ENCODE assay signal across 24 cellular contexts in genomic region chr18:70243545-70243944, GRCh38. TPM values are rescaled to one million over a fixed set of nuclear protein-coding genes. Genes with fewer than 3 reads are reported as not detected.
DNase-seq lines count a peak whose midpoint lies in the region; FAIRE-seq and TF ChIP-seq lines count a peak whose summit lies in the region.
"Had no signal": no experiment of that assay in that cellular context is flagged by ENCODE, and none has a peak within 500 bp of the region (broad histone marks: within the 10 kb centered on the region; RNA-seq: fewer than 3 reads in every experiment).

No MANE protein-coding gene starts in this region.

- H3K27me3 Mint-ChIP-seq in astrocyte (ENCODE audit: low read depth, unreplicated experiment): peaks cover 4% of the 10 kb centered on the region

- H3K79me2 ChIP-seq in astrocyte (ENCODE audit: insufficient read depth, low read length) (no peaks in the 10 kb centered on the region), hepatocyte (no peaks in the 10 kb centered on the region)
- H3K79me2 ChIP-seq: parathyroid adenoma had no signal

- H3K4me1 ChIP-seq in astrocyte (ENCODE audit: insufficient read depth, low read length) (peaks cover 8% of the 10 kb centered on the region), hepatocyte (ENCODE audit: insufficient read depth) (no peaks in the 10 kb centered on the region), skeletal muscle satellite cell (ENCODE audit: control insufficient read depth, insufficient read depth, low read length) (peaks cover 24% of the 10 kb centered on the region)
- H3K4me1 ChIP-seq: breast epithelium, parathyroid adenoma, right atrium auricular region had no signal

- H4K20me1 ChIP-seq in astrocyte (ENCODE audit: insufficient read depth, low read length) (no peaks in the 10 kb centered on the region), hepatocyte (ENCODE audit: insufficient read depth, poor library complexity, severe bottlenecking) (no peaks in the 10 kb centered on the region)

- H2AFZ ChIP-seq in astrocyte (ENCODE audit: low read depth, low read length): no peak overlapping the region
- H2AFZ ChIP-seq in hepatocyte: no peak overlapping the region
- H2AFZ ChIP-seq: parathyroid adenoma had no signal

- peaks cover 5% of the 10 kb centered on the region for H3K9me3 Mint-ChIP-seq in astrocyte (ENCODE audit: unreplicated experiment)
- H3K9me3 Mint-ChIP-seq: activated CD4-positive, alpha-beta memory T cell treated with anti-CD3 and anti-CD28 coated beads for 36 hours; activated naive CD4-positive, alpha-beta T cell treated with anti-CD3 and anti-CD28 coated beads for 36 hours; activated T-helper 1 cell treated with anti-CD3 and anti-CD28 coated beads, Interleukin-12 subunit alpha, Interleukin-12 subunit beta, Interleukin-2, Interleukin-4 antibody, amounts not matched to agents 30 ng/mL and 10 ng/mL and 1 ng/mL, durations not matched to agents 14 hours and 24 hours and 36 hours; natural killer cell; stimulated activated effector memory CD8-positive, alpha-beta T cell treated with anti-CD3 and anti-CD28 coated beads, Interleukin-12 subunit alpha, Interleukin-12 subunit beta, amount 100 ng/mL, for 72 hours had no signal

- FAIRE-seq in astrocyte (lab: Jason Lieb, UNC): no peak

- H3K4me2 ChIP-seq in astrocyte (ENCODE audit: low read length) (peak overlapping the region; percentile 75), hepatocyte (peak overlapping the region; percentile 4), skeletal muscle satellite cell (ENCODE audit: low read length) (peak overlapping the region; percentile 41)

- TF ChIP-seq CTCF in astrocyte (IDR thresholded peaks at IDR 0.05; ENCODE audit: insufficient read depth, low read depth, low read length): no peak
- no peak for TF ChIP-seq CTCF in hepatocyte (IDR thresholded peaks at IDR 0.05; ENCODE audit: poor library complexity)
- no peak for TF ChIP-seq CTCF in foreskin fibroblast (IDR thresholded peaks at IDR 0.05; ENCODE audit: low read depth, low read length)

- peak overlapping the region; percentile 44 for H3K27ac Mint-ChIP-seq in astrocyte (ENCODE audit: unreplicated experiment)
- H3K27ac Mint-ChIP-seq: activated CD4-positive, alpha-beta memory T cell treated with anti-CD3 and anti-CD28 coated beads for 36 hours; activated naive CD4-positive, alpha-beta T cell treated with anti-CD3 and anti-CD28 coated beads for 36 hours; activated T-helper 1 cell treated with anti-CD3 and anti-CD28 coated beads, Interleukin-12 subunit alpha, Interleukin-12 subunit beta, Interleukin-2, Interleukin-4 antibody, amounts not matched to agents 30 ng/mL and 10 ng/mL and 1 ng/mL, durations not matched to agents 14 hours and 24 hours and 36 hours; CD4-positive, CD25-positive, alpha-beta regulatory T cell; natural killer cell; stimulated activated effector memory CD8-positive, alpha-beta T cell treated with anti-CD3 and anti-CD28 coated beads, Interleukin-12 subunit alpha, Interleukin-12 subunit beta, amount 100 ng/mL, for 72 hours had no signal

- H3K9me2 ChIP-seq in hepatocyte (replicated peaks; ENCODE audit: insufficient read depth): no peaks in the 10 kb centered on the region

- H3K4me3 ChIP-seq in astrocyte (ENCODE audit: insufficient read depth, low read depth, low read length) (peak overlapping the region; percentile 31), hepatocyte (no peak overlapping the region), skeletal muscle satellite cell (ENCODE audit: low read length) (no peak overlapping the region), foreskin fibroblast (ENCODE audit: low read depth in 1 of 2, low read length in 2 of 2) (no peak overlapping the region)
- H3K4me3 ChIP-seq: breast epithelium, coronary artery, right atrium auricular region had no signal

- H3K36me3 Mint-ChIP-seq in astrocyte (ENCODE audit: low read depth, unreplicated experiment): no peaks in the 10 kb centered on the region
- H3K36me3 Mint-ChIP-seq: activated CD4-positive, alpha-beta memory T cell treated with anti-CD3 and anti-CD28 coated beads for 36 hours; CD4-positive, CD25-positive, alpha-beta regulatory T cell; natural killer cell; stimulated activated effector memory CD8-positive, alpha-beta T cell treated with anti-CD3 and anti-CD28 coated beads, Interleukin-12 subunit alpha, Interleukin-12 subunit beta, amount 100 ng/mL, for 72 hours had no signal

- H3K27ac ChIP-seq in astrocyte (ENCODE audit: low read depth, low read length) (no peak overlapping the region), hepatocyte (peak overlapping the region; percentile 41)
- H3K27ac ChIP-seq: coronary artery, parathyroid adenoma, right atrium auricular region had no signal

- peak; percentile 9 for DNase-seq in HT-29 (ENCODE audit: low spot score)
- no peak for DNase-seq in astrocyte (ENCODE audit: low read depth)
- DNase-seq in hepatocyte (ENCODE audit: low spot score): no peak
- DNase-seq in foreskin fibroblast: no peak
- no peak for DNase-seq in NCI-H2081 treated with DMSO at 0.1 percent for 48 hours (lab: John Stamatoyannopoulos, UW)
- no peak for DNase-seq in NCI-H526 treated with DMSO at 0.1 percent for 48 hours (lab: John Stamatoyannopoulos, UW)
- DNase-seq: activated CD4-positive, alpha-beta memory T cell treated with anti-CD3 and anti-CD28 coated beads for 36 hours; activated CD8-positive, alpha-beta memory T cell treated with anti-CD3 and anti-CD28 coated beads, Interleukin-2, amount 50 U/mL, for 4 hours; activated naive CD4-positive, alpha-beta T cell treated with anti-CD3 and anti-CD28 coated beads for 36 hours; CD4-positive, CD25-positive, alpha-beta regulatory T cell; natural killer cell; NCI-H1092; NCI-H1694 treated with DMSO at 0.1 percent for 48 hours; NCI-H774; RPMI8226; stimulated activated CD4-positive, alpha-beta T cell treated with anti-CD3 and anti-CD28 coated beads, Interleukin-12 subunit alpha, Interleukin-12 subunit beta, amount 100 ng/mL, for 4 hours; stimulated activated CD4-positive, alpha-beta T cell treated with anti-CD3 and anti-CD28 coated beads, Interleukin-4, amount 100 ng/mL, for 1 hour had no signal

- 46% methylated on average over 5 of the region's 5 CpGs for WGBS in hepatocyte (ENCODE audit: low lambda C conversion rate, missing lambda C conversion rate)

- H3K4me1 Mint-ChIP-seq in astrocyte (ENCODE audit: low read depth, unreplicated experiment): no peaks in the 10 kb centered on the region
- H3K4me1 Mint-ChIP-seq: CD4-positive, CD25-positive, alpha-beta regulatory T cell; natural killer cell; stimulated activated effector memory CD8-positive, alpha-beta T cell treated with anti-CD3 and anti-CD28 coated beads, Interleukin-12 subunit alpha, Interleukin-12 subunit beta, amount 100 ng/mL, for 72 hours had no signal

- H3K36me3 ChIP-seq in astrocyte (ENCODE audit: insufficient read depth, low read length) (no peaks in the 10 kb centered on the region), hepatocyte (replicated peaks; ENCODE audit: insufficient read depth, low read depth) (no peaks in the 10 kb centered on the region), skeletal muscle satellite cell (ENCODE audit: insufficient read depth, low read length) (no peaks in the 10 kb centered on the region)
- H3K36me3 ChIP-seq: breast epithelium, right atrium auricular region had no signal

- H3K4me3 Mint-ChIP-seq in astrocyte (ENCODE audit: unreplicated experiment): no peak overlapping the region
- H3K4me3 Mint-ChIP-seq: activated CD4-positive, alpha-beta memory T cell treated with anti-CD3 and anti-CD28 coated beads for 36 hours; activated naive CD4-positive, alpha-beta T cell treated with anti-CD3 and anti-CD28 coated beads for 36 hours; activated T-helper 1 cell treated with anti-CD3 and anti-CD28 coated beads, Interleukin-12 subunit alpha, Interleukin-12 subunit beta, Interleukin-2, Interleukin-4 antibody, amounts not matched to agents 30 ng/mL and 10 ng/mL and 1 ng/mL, durations not matched to agents 14 hours and 24 hours and 36 hours; CD4-positive, CD25-positive, alpha-beta regulatory T cell; natural killer cell; stimulated activated effector memory CD8-positive, alpha-beta T cell treated with anti-CD3 and anti-CD28 coated beads, Interleukin-12 subunit alpha, Interleukin-12 subunit beta, amount 100 ng/mL, for 72 hours had no signal

- H3K9ac ChIP-seq in astrocyte (ENCODE audit: low read length): peak overlapping the region; percentile 19
- H3K9ac ChIP-seq in skeletal muscle satellite cell (ENCODE audit: low read depth, low read length): peak overlapping the region; percentile 13
- H3K9ac ChIP-seq: parathyroid adenoma had no signal

- H3K9me3 ChIP-seq in astrocyte (ENCODE audit: insufficient read depth, low read depth, low read length): no peaks in the 10 kb centered on the region
- H3K9me3 ChIP-seq in hepatocyte (ENCODE audit: low read depth): no peaks in the 10 kb centered on the region
- H3K9me3 ChIP-seq in skeletal muscle satellite cell (replicated peaks; ENCODE audit: low read length): no peaks in the 10 kb centered on the region
- H3K9me3 ChIP-seq: breast epithelium, right atrium auricular region had no signal

- H3K27me3 ChIP-seq in astrocyte (ENCODE audit: insufficient read depth, low read length) (no peaks in the 10 kb centered on the region), hepatocyte (no peaks in the 10 kb centered on the region), skeletal muscle satellite cell (ENCODE audit: control insufficient read depth, insufficient read depth, low read length) (no peaks in the 10 kb centered on the region)
- H3K27me3 ChIP-seq: breast epithelium, right atrium auricular region had no signal

RNA-seq across cellular contexts. Expression of gene RTTN, which starts 38.1 kb away (rescaled TPM):
- 6.2 and 8.0 TPM in 2 replicates for total RNA-seq in HT-29 (2014; rRNA removed; shearing (Covaris generic))
- total RNA-seq in astrocyte (5.2 and 6.3 TPM in 2 replicates), hepatocyte (10.0 and 14.0 TPM in 2 replicates)
- polyA plus RNA-seq in hepatocyte: 2.5 and 3.0 TPM in 2 replicates
- total RNA-seq in skeletal muscle satellite cell (2012; rRNA removed): 21.5 and 21.8 TPM in 2 replicates

RNA-seq across cellular contexts. Expression of gene SOCS6, which starts 45.3 kb away (rescaled TPM):
- 18.0 and 21.1 TPM in 2 replicates for total RNA-seq in HT-29 (2014; rRNA removed; shearing (Covaris generic))
- total RNA-seq in astrocyte (20.5 and 24.1 TPM in 2 replicates), hepatocyte (28.0 and 35.3 TPM in 2 replicates)
- polyA plus RNA-seq in hepatocyte: 14.4 and 16.6 TPM in 2 replicates
- total RNA-seq in skeletal muscle satellite cell (2012; rRNA removed): 26.6 and 33.2 TPM in 2 replicates

Comparison
In these comparisons a context has a peak if more than half of its experiments do, and no peak if none do; other contexts are left out.
1. H3K4me2 ChIP-seq: peak in every context shown above with its lines; median percentile 75 in astrocyte; 41 in skeletal muscle satellite cell; 4 in hepatocyte.